Comparison of ENCODE assay signal across 24 cellular contexts in the genomic region with DNA sequence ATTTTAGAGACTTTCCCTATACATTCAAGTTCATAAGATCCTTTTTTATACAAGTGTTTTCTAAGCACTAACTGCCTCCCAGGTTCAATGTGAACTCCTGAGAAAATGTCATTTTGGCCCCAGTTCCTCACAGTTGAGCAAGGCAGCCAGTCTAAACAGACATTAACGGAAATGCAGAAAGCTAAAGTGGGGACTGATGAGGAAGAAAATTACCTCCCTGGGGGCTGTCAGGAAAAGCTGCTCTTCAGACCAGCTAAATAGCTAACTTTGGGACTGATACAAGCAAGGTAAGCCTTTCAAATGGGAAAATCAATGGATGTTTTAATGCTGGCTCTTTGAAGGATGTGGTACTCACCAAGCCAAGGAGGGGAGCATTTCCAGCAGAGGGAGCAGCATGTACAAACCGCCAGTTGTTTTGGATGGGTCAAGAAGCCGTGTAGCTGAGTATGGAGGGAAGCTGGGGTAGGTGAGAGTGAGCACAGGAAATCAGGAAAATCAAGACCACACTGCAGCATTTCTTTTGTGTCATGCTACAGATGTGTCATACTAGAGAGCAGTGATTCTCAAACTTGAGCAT.
DNase-seq lines count a peak whose midpoint lies in the region; ATAC-seq, FAIRE-seq and TF ChIP-seq lines count a peak whose summit lies in the region.
"Had no signal": no experiment of that assay in that cellular context is flagged by ENCODE, and none has a peak within 500 bp of the region (broad histone marks: within the 10 kb centered on the region; RNA-seq: fewer than 3 reads in every experiment).

No MANE protein-coding gene starts in this region.

- WGBS in HepG2 (ENCODE audit: low lambda C conversion rate), result 1% methylated on average over 3 of the region's 3 CpGs
- WGBS in right lobe of liver (ENCODE audit: insufficient coverage, low coverage, low lambda C conversion rate, missing lambda C conversion rate), result 18% methylated on average over 3 of the region's 3 CpGs

- no peak for TF ChIP-seq CTCF in HepG2 (CRISPR knock-in tag; IDR thresholded peaks at IDR 0.05)
- TF ChIP-seq CTCF in right lobe of liver (IDR thresholded peaks at IDR 0.05), result no peak
- no peak for TF ChIP-seq CTCF in OCI-LY7 (conservative IDR thresholded peaks at IDR 0.05; ENCODE audit: low read length)

- FAIRE-seq in HepG2 (lab: Jason Lieb, UNC), result no peak
- FAIRE-seq: GM19239, H54, RCC 7860 had no signal

- no peaks in the 10 kb centered on the region for H3K4me1 Mint-ChIP-seq in immature natural killer cell

- H3K79me2 ChIP-seq in HepG2 (ENCODE audit: insufficient read depth, low read length), result no peaks in the 10 kb centered on the region
- no peaks in the 10 kb centered on the region for H3K79me2 ChIP-seq in OCI-LY7 (ENCODE audit: insufficient read depth, low read depth, low read length)

- H3K9me3 Mint-ChIP-seq in immature natural killer cell, result peaks cover 0 to 5% (median 0%) of the 10 kb centered on the region in 6 donors
- H3K9me3 Mint-ChIP-seq: CD8-positive, alpha-beta T cell had no signal

- BruUV-seq in HepG2 (replicated peaks; lab: Mats Ljungman, UMichigan) (no TSS peak), OCI-LY7 (replicated peaks; lab: Mats Ljungman, UMichigan) (no TSS peak)

- H2AFZ ChIP-seq in HepG2 (ENCODE audit: low read length), result no peak overlapping the region
- H2AFZ ChIP-seq in OCI-LY7 (ENCODE audit: low read length), result no peak overlapping the region

- TF ChIP-seq POLR2A in HepG2 (IDR thresholded peaks at IDR 0.05; ENCODE audit: insufficient read depth in 1 of 2, low read depth in 2 of 2, low read length in 2 of 2) (no peak), right lobe of liver (IDR thresholded peaks at IDR 0.05) (no peak)

- H3K4me3 Mint-ChIP-seq in immature natural killer cell, result no peak overlapping the region
- H3K4me3 Mint-ChIP-seq: CD8-positive, alpha-beta T cell; HFFc6 had no signal

- H3K9me3 ChIP-seq in HepG2 (ENCODE audit: low read length) (no peaks in the 10 kb centered on the region), right lobe of liver (no peaks in the 10 kb centered on the region), OCI-LY7 (ENCODE audit: low read length) (no peaks in the 10 kb centered on the region)

- no peak for TF ChIP-seq RAD21 in HepG2 (CRISPR knock-in tag; IDR thresholded peaks at IDR 0.05)

- no peak for TF ChIP-seq EP300 in HepG2 (IDR thresholded peaks at IDR 0.05; ENCODE audit: low read depth in 2 of 2, low read length in 2 of 2)
- no peak for TF ChIP-seq EP300 in HepG2 (CRISPR knock-in tag; IDR thresholded peaks at IDR 0.05; ENCODE audit: borderline replicate concordance)

- H3K4me3 ChIP-seq in HepG2 (replicated peaks in 1 of 3; ENCODE audit: insufficient read depth in 1 of 3, low read depth in 2 of 3, low read length in 3 of 3) (no peak overlapping the region), right lobe of liver (no peak overlapping the region), OCI-LY7 (ENCODE audit: low read depth, low read length, poor library complexity, severe bottlenecking) (no peak overlapping the region)

- no peaks in the 10 kb centered on the region for H4K20me1 ChIP-seq in HepG2 (ENCODE audit: insufficient read depth, low read length)
- H4K20me1 ChIP-seq in OCI-LY7 (ENCODE audit: insufficient read depth, low read length), result no peaks in the 10 kb centered on the region

- H3K27ac Mint-ChIP-seq in immature natural killer cell, result no peak overlapping the region
- H3K27ac Mint-ChIP-seq: CD8-positive, alpha-beta T cell; HFFc6 had no signal

- POLR2A ChIA-PET in HepG2 (lab: Yijun Ruan, JAX) (no interaction called here), OCI-LY7 (lab: Charles Lee) (interaction anchor here (0.7 kb wide), 1 partner anchor 20 kb away, joined by 4 read pairs; no protein-coding TSS in a partner anchor)

- ATAC-seq in HepG2 (peak; percentile 47), right lobe of liver (no peak), GM21737 (IDR thresholded peaks at IDR 0.05; ENCODE audit: unreplicated experiment) (no peak)
- ATAC-seq: CD8-positive, alpha-beta T cell; Right ventricle myocardium inferior had no signal

- CTCF ChIA-PET in HepG2 (lab: Yijun Ruan, JAX; ENCODE audit: low intra/inter-chr PET ratio, low total read pairs) (no interaction called here), OCI-LY7 (lab: Charles Lee; ENCODE audit: unreplicated experiment) (no interaction called here)

- H3K36me3 Mint-ChIP-seq in immature natural killer cell, result no peaks in the 10 kb centered on the region
- H3K36me3 Mint-ChIP-seq: CD8-positive, alpha-beta T cell had no signal

- intact Hi-C loops in HepG2 (cut with micrococcal nuclease; ENCODE audit: unreplicated experiment), result no loop called here
- intact Hi-C loops in right lobe of liver (cut with DNase I), result no loop called here
- intact Hi-C loops in OCI-LY7 (cut with micrococcal nuclease; ENCODE audit: unreplicated experiment), result no loop called here

- DNase-seq in HepG2 (ENCODE audit: low spot score), result no peak
- DNase-seq in right lobe of liver, result no peak
- DNase-seq in OCI-LY7 (ENCODE audit: low spot score), result peak; percentile 2
- DNase-seq in iPS DF 19.7 (ENCODE audit: low read depth, low spot score), result peak; percentile 12
- DNase-seq in SIG-M5 (lab: John Stamatoyannopoulos, UW), result no peak
- no peak for DNase-seq in immature natural killer cell
- no peak for DNase-seq in cortex of kidney (lab: John Stamatoyannopoulos, UW)
- DNase-seq: AML-193; C1 segment of cervical spinal cord; CD8-positive, alpha-beta T cell; GDM1; HFFc6; IMR-90; NCI-H1417; NCI-H1694 treated with DMSO at 0.1 percent for 48 hours; NCI-H2081 treated with DMSO at 0.1 percent for 48 hours; NCI-H446 treated with DMSO at 0.1 percent for 48 hours; OCI-M1 had no signal

- in situ Hi-C loops in HepG2 (cut with HindIII; ENCODE audit: extremely low pct_ligation_motif_present, low pct_unique_long_range_greater_than_20kb), result no loop called here

- peaks cover 0 to 6% (median 4%) of the 10 kb centered on the region in 3 donors for H3K27me3 Mint-ChIP-seq in immature natural killer cell (ENCODE audit: low read depth in 3 of 3)

- no peaks in the 10 kb centered on the region for H3K9me2 ChIP-seq in OCI-LY7 (ENCODE audit: insufficient read depth, low read length)

- H3K4me1 ChIP-seq in HepG2 (ENCODE audit: insufficient read depth, low read length) (no peaks in the 10 kb centered on the region), right lobe of liver (no peaks in the 10 kb centered on the region), OCI-LY7 (ENCODE audit: insufficient read depth, low read length, poor library complexity, severe bottlenecking) (peaks cover 3% of the 10 kb centered on the region)

- no peak overlapping the region for H3K4me2 ChIP-seq in HepG2 (ENCODE audit: low read depth, low read length)
- no peak overlapping the region for H3K4me2 ChIP-seq in OCI-LY7 (ENCODE audit: low read length)

- H3K36me3 ChIP-seq in HepG2 (replicated peaks in 1 of 2; ENCODE audit: control insufficient read depth in 1 of 2, insufficient read depth in 2 of 2, low read length in 2 of 2) (no peaks in the 10 kb centered on the region), right lobe of liver (no peaks in the 10 kb centered on the region), OCI-LY7 (ENCODE audit: insufficient read depth, low read length) (no peaks in the 10 kb centered on the region)

- no peak overlapping the region for H3K27ac ChIP-seq in HepG2 (ENCODE audit: extremely low read length, insufficient read depth, low read length)
- H3K27ac ChIP-seq in right lobe of liver, result no peak overlapping the region
- H3K27ac ChIP-seq in OCI-LY7 (ENCODE audit: low read depth, low read length, poor library complexity, severe bottlenecking), result no peak overlapping the region
- H3K27ac ChIP-seq: HL-60 had no signal

- 0 out of 5 replicates have a peak, but pooled peaks cover 0 to 4% of the 10 kb centered on the region in 2 experiments for H3K27me3 ChIP-seq in HepG2 (ENCODE audit: control insufficient read depth in 1 of 2, insufficient read depth in 2 of 2, low read length in 2 of 2)
- no peaks in the 10 kb centered on the region for H3K27me3 ChIP-seq in right lobe of liver

- no peak overlapping the region for H3K9ac ChIP-seq in HepG2 (ENCODE audit: insufficient read depth, low read depth, low read length)

TF ChIP-seq in HepG2, 621 proteins besides CTCF, POLR2A, EP300 and RAD21 (continues in another document):
- TF ChIP-seq NR1H2 (CRISPR knock-in tag; IDR thresholded peaks at IDR 0.05; ENCODE audit: borderline replicate concordance, low read depth) (no peak), PHF20 (CRISPR knock-in tag; IDR thresholded peaks at IDR 0.05) (no peak), HNF4A (CRISPR knock-in tag; IDR thresholded peaks at IDR 0.05) (no peak), ZNF431 (CRISPR knock-in tag; IDR thresholded peaks at IDR 0.05; ENCODE audit: borderline replicate concordance, low read depth) (no peak), CENPT (CRISPR knock-in tag; IDR thresholded peaks at IDR 0.05; ENCODE audit: low read depth) (no peak), MTF2 (CRISPR knock-in tag; IDR thresholded peaks at IDR 0.05; ENCODE audit: borderline replicate concordance) (no peak)
- TF ChIP-seq, protein P1, sequence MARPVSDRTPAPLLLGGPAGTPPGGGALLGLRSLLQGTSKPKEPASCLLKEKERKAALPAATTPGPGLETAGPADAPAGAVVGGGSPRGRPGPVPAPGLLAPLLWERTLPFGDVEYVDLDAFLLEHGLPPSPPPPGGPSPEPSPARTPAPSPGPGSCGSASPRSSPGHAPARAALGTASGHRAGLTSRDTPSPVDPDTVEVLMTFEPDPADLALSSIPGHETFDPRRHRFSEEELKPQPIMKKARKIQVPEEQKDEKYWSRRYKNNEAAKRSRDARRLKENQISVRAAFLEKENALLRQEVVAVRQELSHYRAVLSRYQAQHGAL (CRISPR knock-in tag; IDR thresholded peaks at IDR 0.05; ENCODE audit: not compliant biosample characterization), result no peak
- TF ChIP-seq, protein P2, sequence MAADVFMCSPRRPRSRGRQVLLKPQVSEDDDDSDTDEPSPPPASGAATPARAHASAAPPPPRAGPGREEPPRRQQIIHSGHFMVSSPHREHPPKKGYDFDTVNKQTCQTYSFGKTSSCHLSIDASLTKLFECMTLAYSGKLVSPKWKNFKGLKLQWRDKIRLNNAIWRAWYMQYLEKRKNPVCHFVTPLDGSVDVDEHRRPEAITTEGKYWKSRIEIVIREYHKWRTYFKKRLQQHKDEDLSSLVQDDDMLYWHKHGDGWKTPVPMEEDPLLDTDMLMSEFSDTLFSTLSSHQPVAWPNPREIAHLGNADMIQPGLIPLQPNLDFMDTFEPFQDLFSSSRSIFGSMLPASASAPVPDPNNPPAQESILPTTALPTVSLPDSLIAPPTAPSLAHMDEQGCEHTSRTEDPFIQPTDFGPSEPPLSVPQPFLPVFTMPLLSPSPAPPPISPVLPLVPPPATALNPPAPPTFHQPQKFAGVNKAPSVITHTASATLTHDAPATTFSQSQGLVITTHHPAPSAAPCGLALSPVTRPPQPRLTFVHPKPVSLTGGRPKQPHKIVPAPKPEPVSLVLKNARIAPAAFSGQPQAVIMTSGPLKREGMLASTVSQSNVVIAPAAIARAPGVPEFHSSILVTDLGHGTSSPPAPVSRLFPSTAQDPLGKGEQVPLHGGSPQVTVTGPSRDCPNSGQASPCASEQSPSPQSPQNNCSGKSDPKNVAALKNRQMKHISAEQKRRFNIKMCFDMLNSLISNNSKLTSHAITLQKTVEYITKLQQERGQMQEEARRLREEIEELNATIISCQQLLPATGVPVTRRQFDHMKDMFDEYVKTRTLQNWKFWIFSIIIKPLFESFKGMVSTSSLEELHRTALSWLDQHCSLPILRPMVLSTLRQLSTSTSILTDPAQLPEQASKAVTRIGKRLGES (CRISPR knock-in tag; IDR thresholded peaks at IDR 0.05; ENCODE audit: borderline replicate concordance), result no peak

Comparison
In these comparisons a context has a peak if more than half of its experiments do, and no peak if none do; other contexts are left out.
1. DNase-seq: peak in OCI-LY7 (single experiment) and iPS DF 19.7 (single experiment); none in HepG2 (single experiment), right lobe of liver (0 of 3), SIG-M5 (single experiment), immature natural killer cell (0 of 3) and cortex of kidney (single experiment).